ENCODE assay signal across 1 cellular context in the genomic region with DNA sequence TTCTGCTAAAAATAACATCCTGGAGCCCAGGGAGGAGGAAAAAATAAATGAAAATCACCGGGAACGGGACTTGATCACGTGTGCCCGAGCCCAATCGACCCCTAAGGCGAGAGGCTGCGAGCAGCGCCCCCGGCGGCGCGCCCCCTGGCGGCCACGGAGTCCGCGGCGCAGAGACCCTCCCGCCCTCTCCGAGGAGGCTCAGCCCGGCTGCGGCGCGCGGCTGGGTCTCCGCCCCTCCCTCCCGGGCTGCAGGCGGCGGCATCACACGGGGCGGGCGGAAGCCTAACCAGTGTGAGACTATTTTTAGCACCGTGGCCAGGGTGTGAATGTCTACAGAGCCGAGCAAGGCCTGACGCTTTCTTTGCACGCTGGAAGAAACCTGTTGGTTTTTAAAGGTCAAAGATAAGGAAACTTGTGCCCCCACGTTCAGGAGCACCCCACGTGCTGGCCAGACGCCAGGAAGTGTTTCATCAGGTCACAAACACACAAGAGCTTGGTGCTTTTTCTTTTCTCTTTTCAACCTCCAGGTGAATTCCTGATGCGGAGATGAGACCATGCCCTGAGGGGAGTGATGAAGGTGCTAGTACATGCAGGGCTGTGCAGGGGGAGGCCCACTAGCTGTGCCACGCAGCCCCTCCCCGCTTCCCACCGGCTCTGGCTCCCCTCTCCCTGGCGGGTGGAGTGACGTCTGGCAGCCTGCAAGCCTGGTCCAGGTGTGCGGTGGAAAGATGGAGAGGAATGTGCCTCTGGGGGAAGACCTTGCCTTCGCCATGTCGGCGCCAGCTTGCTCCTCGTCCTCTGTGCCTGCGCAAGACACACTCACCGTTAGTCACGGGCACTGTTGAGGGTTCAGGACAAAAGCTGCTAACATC.
TF ChIP-seq lines count a peak whose summit lies in the region.

No MANE protein-coding gene starts in this region.

TF ChIP-seq in HepG2, 621 proteins besides CTCF, POLR2A, EP300 and RAD21 (continued from another document and continues in another):
- TF ChIP-seq ZNF782 (CRISPR knock-in tag; IDR thresholded peaks at IDR 0.05; ENCODE audit: borderline replicate concordance) (no peak), CCAR2 (optimal IDR thresholded peaks at IDR 0.05; ENCODE audit: low read depth, low read length) (no peak), TAF1 (CRISPR knock-in tag; IDR thresholded peaks at IDR 0.05) (no peak), NBN (conservative IDR thresholded peaks at IDR 0.05) (no peak), NCOA1 (CRISPR knock-in tag; IDR thresholded peaks at IDR 0.05) (no peak), ZSCAN21 (CRISPR knock-in tag; IDR thresholded peaks at IDR 0.05; ENCODE audit: borderline replicate concordance) (peak; percentile 71; the same call in 1 of the 2 replicates), ZNF260 (CRISPR knock-in tag; IDR thresholded peaks at IDR 0.05; ENCODE audit: borderline replicate concordance, low read depth) (no peak), NR2F2 (IDR thresholded peaks at IDR 0.05; ENCODE audit: borderline replicate concordance, low read depth) (no peak), ZNF232 (CRISPR knock-in tag; IDR thresholded peaks at IDR 0.05; ENCODE audit: borderline replicate concordance) (0 out of 2 replicates have a peak, but pooled peaks have one; percentile 3), SIN3A (IDR thresholded peaks at IDR 0.05; ENCODE audit: borderline replicate concordance, low read depth, low read length) (no peak), TCF12 (IDR thresholded peaks at IDR 0.05) (no peak), TCF12 (CRISPR knock-in tag; IDR thresholded peaks at IDR 0.05) (0 out of 2 replicates have a peak, but pooled peaks have one; percentile 23), HIC2 (CRISPR knock-in tag; IDR thresholded peaks at IDR 0.05; ENCODE audit: low read depth) (no peak), ZNF772 (CRISPR knock-in tag; IDR thresholded peaks at IDR 0.05) (no peak), ZNF672 (CRISPR knock-in tag; IDR thresholded peaks at IDR 0.05) (no peak), ZNF570 (CRISPR knock-in tag; IDR thresholded peaks at IDR 0.05; ENCODE audit: borderline replicate concordance) (no peak), POGZ (CRISPR knock-in tag; IDR thresholded peaks at IDR 0.05) (no peak), TRIM22 (IDR thresholded peaks at IDR 0.05) (no peak), ZFY (CRISPR knock-in tag; IDR thresholded peaks at IDR 0.05) (no peak; the same call in 1 of the 2 replicates), ZNF12 (CRISPR knock-in tag; IDR thresholded peaks at IDR 0.05) (peak; percentile 15; the same call in 1 of the 2 replicates), CSRNP1 (CRISPR knock-in tag; IDR thresholded peaks at IDR 0.05) (0 out of 2 replicates have a peak, but pooled peaks have one; percentile 26), RAD51 (IDR thresholded peaks at IDR 0.05; ENCODE audit: borderline replicate concordance) (no peak), ETV5 (CRISPR knock-in tag; IDR thresholded peaks at IDR 0.05; ENCODE audit: borderline replicate concordance) (peak; percentile 74; the same call in 1 of the 2 replicates), POGK (CRISPR knock-in tag; conservative IDR thresholded peaks at IDR 0.05) (peak; percentile 45), MED13 (CRISPR knock-in tag; IDR thresholded peaks at IDR 0.05) (no peak), ZNF577 (CRISPR knock-in tag; IDR thresholded peaks at IDR 0.05; ENCODE audit: borderline replicate concordance, low read depth) (no peak), RCOR2 (CRISPR knock-in tag; IDR thresholded peaks at IDR 0.05) (no peak), HBP1 (CRISPR knock-in tag; IDR thresholded peaks at IDR 0.05; ENCODE audit: low read depth) (no peak), REL (CRISPR knock-in tag; conservative IDR thresholded peaks at IDR 0.05) (no peak), ZFP41 (CRISPR knock-in tag; IDR thresholded peaks at IDR 0.05; ENCODE audit: borderline replicate concordance) (0 out of 2 replicates have a peak, but pooled peaks have one; percentile 64), JUND (CRISPR knock-in tag; IDR thresholded peaks at IDR 0.05) (no peak), ZNF547 (CRISPR knock-in tag; IDR thresholded peaks at IDR 0.05) (no peak), CHD2 (IDR thresholded peaks at IDR 0.05; ENCODE audit: low read depth, low read length) (no peak), CENPX (CRISPR knock-in tag; IDR thresholded peaks at IDR 0.05) (no peak), ZFP91 (CRISPR knock-in tag; IDR thresholded peaks at IDR 0.05; ENCODE audit: borderline replicate concordance) (peak; percentile 65; the same call in 1 of the 2 replicates)
- TF ChIP-seq, protein P1, sequence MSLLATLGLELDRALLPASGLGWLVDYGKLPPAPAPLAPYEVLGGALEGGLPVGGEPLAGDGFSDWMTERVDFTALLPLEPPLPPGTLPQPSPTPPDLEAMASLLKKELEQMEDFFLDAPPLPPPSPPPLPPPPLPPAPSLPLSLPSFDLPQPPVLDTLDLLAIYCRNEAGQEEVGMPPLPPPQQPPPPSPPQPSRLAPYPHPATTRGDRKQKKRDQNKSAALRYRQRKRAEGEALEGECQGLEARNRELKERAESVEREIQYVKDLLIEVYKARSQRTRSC (CRISPR knock-in tag; IDR thresholded peaks at IDR 0.05; ENCODE audit: low read depth) = no peak
- TF ChIP-seq, protein P2, sequence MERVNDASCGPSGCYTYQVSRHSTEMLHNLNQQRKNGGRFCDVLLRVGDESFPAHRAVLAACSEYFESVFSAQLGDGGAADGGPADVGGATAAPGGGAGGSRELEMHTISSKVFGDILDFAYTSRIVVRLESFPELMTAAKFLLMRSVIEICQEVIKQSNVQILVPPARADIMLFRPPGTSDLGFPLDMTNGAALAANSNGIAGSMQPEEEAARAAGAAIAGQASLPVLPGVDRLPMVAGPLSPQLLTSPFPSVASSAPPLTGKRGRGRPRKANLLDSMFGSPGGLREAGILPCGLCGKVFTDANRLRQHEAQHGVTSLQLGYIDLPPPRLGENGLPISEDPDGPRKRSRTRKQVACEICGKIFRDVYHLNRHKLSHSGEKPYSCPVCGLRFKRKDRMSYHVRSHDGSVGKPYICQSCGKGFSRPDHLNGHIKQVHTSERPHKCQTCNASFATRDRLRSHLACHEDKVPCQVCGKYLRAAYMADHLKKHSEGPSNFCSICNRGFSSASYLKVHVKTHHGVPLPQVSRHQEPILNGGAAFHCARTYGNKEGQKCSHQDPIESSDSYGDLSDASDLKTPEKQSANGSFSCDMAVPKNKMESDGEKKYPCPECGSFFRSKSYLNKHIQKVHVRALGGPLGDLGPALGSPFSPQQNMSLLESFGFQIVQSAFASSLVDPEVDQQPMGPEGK (CRISPR knock-in tag; IDR thresholded peaks at IDR 0.05) = peak; percentile 71; the same call in 1 of the 2 replicates
- TF ChIP-seq, protein P3, sequence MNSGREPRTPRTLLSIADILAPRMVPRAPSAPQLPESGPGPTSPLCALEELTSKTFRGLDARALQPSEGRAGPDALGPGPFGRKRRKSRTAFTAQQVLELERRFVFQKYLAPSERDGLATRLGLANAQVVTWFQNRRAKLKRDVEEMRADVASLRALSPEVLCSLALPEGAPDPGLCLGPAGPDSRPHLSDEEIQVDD (CRISPR knock-in tag; IDR thresholded peaks at IDR 0.05; ENCODE audit: borderline replicate concordance) = no peak
- TF ChIP-seq, protein P4, sequence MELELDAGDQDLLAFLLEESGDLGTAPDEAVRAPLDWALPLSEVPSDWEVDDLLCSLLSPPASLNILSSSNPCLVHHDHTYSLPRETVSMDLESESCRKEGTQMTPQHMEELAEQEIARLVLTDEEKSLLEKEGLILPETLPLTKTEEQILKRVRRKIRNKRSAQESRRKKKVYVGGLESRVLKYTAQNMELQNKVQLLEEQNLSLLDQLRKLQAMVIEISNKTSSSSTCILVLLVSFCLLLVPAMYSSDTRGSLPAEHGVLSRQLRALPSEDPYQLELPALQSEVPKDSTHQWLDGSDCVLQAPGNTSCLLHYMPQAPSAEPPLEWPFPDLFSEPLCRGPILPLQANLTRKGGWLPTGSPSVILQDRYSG (CRISPR knock-in tag; IDR thresholded peaks at IDR 0.05) = no peak
- TF ChIP-seq, protein P5, sequence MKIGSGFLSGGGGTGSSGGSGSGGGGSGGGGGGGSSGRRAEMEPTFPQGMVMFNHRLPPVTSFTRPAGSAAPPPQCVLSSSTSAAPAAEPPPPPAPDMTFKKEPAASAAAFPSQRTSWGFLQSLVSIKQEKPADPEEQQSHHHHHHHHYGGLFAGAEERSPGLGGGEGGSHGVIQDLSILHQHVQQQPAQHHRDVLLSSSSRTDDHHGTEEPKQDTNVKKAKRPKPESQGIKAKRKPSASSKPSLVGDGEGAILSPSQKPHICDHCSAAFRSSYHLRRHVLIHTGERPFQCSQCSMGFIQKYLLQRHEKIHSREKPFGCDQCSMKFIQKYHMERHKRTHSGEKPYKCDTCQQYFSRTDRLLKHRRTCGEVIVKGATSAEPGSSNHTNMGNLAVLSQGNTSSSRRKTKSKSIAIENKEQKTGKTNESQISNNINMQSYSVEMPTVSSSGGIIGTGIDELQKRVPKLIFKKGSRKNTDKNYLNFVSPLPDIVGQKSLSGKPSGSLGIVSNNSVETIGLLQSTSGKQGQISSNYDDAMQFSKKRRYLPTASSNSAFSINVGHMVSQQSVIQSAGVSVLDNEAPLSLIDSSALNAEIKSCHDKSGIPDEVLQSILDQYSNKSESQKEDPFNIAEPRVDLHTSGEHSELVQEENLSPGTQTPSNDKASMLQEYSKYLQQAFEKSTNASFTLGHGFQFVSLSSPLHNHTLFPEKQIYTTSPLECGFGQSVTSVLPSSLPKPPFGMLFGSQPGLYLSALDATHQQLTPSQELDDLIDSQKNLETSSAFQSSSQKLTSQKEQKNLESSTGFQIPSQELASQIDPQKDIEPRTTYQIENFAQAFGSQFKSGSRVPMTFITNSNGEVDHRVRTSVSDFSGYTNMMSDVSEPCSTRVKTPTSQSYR (CRISPR knock-in tag; IDR thresholded peaks at IDR 0.05; ENCODE audit: borderline replicate concordance) = no peak
